In the genomic region with DNA sequence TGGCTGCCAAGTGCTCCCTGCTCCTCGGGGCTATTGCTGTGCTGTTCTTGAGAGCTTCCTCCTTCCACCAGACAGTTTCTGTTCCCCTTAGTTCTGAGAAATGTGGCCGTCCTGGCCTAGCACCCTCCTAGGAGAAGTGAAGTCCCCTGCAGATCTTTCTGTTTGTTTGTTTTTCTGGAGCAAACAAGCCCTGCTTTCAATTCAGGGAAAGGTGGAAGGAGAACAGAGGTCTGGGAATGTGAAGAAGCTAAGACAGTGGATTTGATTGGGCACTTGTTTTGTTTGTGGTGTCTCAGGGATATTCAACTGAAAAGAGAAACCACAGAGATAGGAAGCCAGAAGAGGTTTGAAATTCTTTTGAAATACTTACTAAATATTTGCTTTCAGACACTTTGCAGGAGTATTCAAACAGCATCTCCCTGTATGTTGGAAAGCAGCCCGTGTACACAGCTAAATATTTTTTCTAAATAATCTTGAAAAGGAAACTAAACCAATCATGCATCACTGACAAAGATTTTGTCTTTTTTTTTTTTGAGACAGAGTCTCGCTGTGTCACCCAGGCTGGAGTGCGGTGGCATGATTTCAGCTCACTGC, we compare ENCODE assay signal across 8 cellular contexts. TPM values are rescaled to one million over a fixed set of nuclear protein-coding genes. Genes with fewer than 3 reads are reported as not detected.
DNase-seq lines count a peak whose midpoint lies in the region; ATAC-seq lines count a peak whose summit lies in the region.

No MANE protein-coding gene starts in this region.

- DNase-seq in stimulated activated CD4-positive, alpha-beta T cell treated with anti-CD3 and anti-CD28 coated beads, Interleukin-15, amount 100 ng/mL, for 24 hours, result peak; percentile 9
- DNase-seq in stimulated activated CD4-positive, alpha-beta T cell treated with anti-CD3 and anti-CD28 coated beads, Interleukin-12 subunit alpha, Interleukin-12 subunit beta, amount 100 ng/mL, for 4 hours, result no peak
- DNase-seq in NCI-H226 (peak; percentile 32), memory B cell (ENCODE audit: low spot score in 2 of 2) (peak; percentile 32 to 56), NCI-H524 (lab: John Stamatoyannopoulos, UW) (no peak), NCI-H510A (lab: John Stamatoyannopoulos, UW) (no peak)
- peak; percentile 26 for DNase-seq in activated naive CD8-positive, alpha-beta T cell treated with anti-CD3 and anti-CD28 coated beads for 36 hours

- no peaks in the 10 kb centered on the region for H3K36me3 Mint-ChIP-seq in activated naive CD8-positive, alpha-beta T cell treated with anti-CD3 and anti-CD28 coated beads for 36 hours
- no peaks in the 10 kb centered on the region for H3K36me3 Mint-ChIP-seq in memory B cell

- ATAC-seq in HG02840 (IDR thresholded peaks at IDR 0.05; ENCODE audit: low FRiP score, unreplicated experiment), result peak; percentile 99
- peak; percentile 99 for ATAC-seq in memory B cell (ENCODE audit: low read depth)

- H3K4me3 Mint-ChIP-seq in activated naive CD8-positive, alpha-beta T cell treated with anti-CD3 and anti-CD28 coated beads for 36 hours, result peak overlapping the region; percentile 63
- peak overlapping the region; percentile 78 for H3K4me3 Mint-ChIP-seq in memory B cell

- peak overlapping the region; percentile 86 for H3K27ac Mint-ChIP-seq in activated naive CD8-positive, alpha-beta T cell treated with anti-CD3 and anti-CD28 coated beads for 36 hours
- H3K27ac Mint-ChIP-seq in memory B cell, result peak overlapping the region; percentile 85

- no peaks in the 10 kb centered on the region for H3K27me3 Mint-ChIP-seq in activated naive CD8-positive, alpha-beta T cell treated with anti-CD3 and anti-CD28 coated beads for 36 hours
- no peaks in the 10 kb centered on the region for H3K27me3 Mint-ChIP-seq in memory B cell

- peaks cover 4% of the 10 kb centered on the region for H3K9me3 Mint-ChIP-seq in activated naive CD8-positive, alpha-beta T cell treated with anti-CD3 and anti-CD28 coated beads for 36 hours
- no peaks in the 10 kb centered on the region for H3K9me3 Mint-ChIP-seq in memory B cell

- H3K4me1 Mint-ChIP-seq in activated naive CD8-positive, alpha-beta T cell treated with anti-CD3 and anti-CD28 coated beads for 36 hours, result peaks cover 21% of the 10 kb centered on the region
- peaks cover 26% of the 10 kb centered on the region for H3K4me1 Mint-ChIP-seq in memory B cell

RNA-seq across cellular contexts. Expression of a gene that starts 36.5 kb away (rescaled TPM):
- 10 to 100 TPM; 40.8 to 42.2 TPM for total RNA-seq in activated naive CD8-positive, alpha-beta T cell treated with anti-CD3 and anti-CD28 coated beads for 36 hours

RNA-seq across cellular contexts. Expression of a gene that starts 57.8 kb away (rescaled TPM):
- 1 to 10 TPM; 6.4 to 6.6 TPM for total RNA-seq in activated naive CD8-positive, alpha-beta T cell treated with anti-CD3 and anti-CD28 coated beads for 36 hours

Comparison
In these comparisons a context has a peak if more than half of its experiments do, and no peak if none do; other contexts are left out.
1. DNase-seq: peak in stimulated activated CD4-positive, alpha-beta T cell treated with anti-CD3 and anti-CD28 coated beads, Interleukin-15, amount 100 ng/mL, for 24 hours (single experiment), NCI-H226 (single experiment), activated naive CD8-positive, alpha-beta T cell treated with anti-CD3 and anti-CD28 coated beads for 36 hours (single experiment) and memory B cell (2 of 2); none in stimulated activated CD4-positive, alpha-beta T cell treated with anti-CD3 and anti-CD28 coated beads, Interleukin-12 subunit alpha, Interleukin-12 subunit beta, amount 100 ng/mL, for 4 hours (single experiment), NCI-H524 (0 of 2) and NCI-H510A (single experiment).